ENCODE assay signal across 8 cellular contexts in genomic region chr21:37071561-37072238, GRCh38. TPM values are rescaled to one million over a fixed set of nuclear protein-coding genes. Genes with fewer than 3 reads are reported as not detected.
DNase-seq lines count a peak whose midpoint lies in the region; ATAC-seq and TF ChIP-seq lines count a peak whose summit lies in the region.

No MANE protein-coding gene starts in this region.

- H3K36me3 Mint-ChIP-seq in activated CD8-positive, alpha-beta T cell treated with anti-CD3 and anti-CD28 coated beads, Interleukin-2, amount 10 ng/mL, durations not matched to agents 7 days and 5 days (ENCODE audit: low read depth), result peaks cover 24% of the 10 kb centered on the region

- peak; percentile 74 for DNase-seq in EL
- no peak for DNase-seq in LNCaP clone FGC (ENCODE audit: low read depth)
- no peak for DNase-seq in activated CD8-positive, alpha-beta T cell treated with anti-CD3 and anti-CD28 coated beads, Interleukin-2, amount 10 ng/mL, durations not matched to agents 7 days and 5 days
- peak; percentile 74 for DNase-seq in fibroblast of the conjunctiva (ENCODE audit: low read depth)
- no peak for DNase-seq in 8988T

- CTCF ChIA-PET in activated CD8-positive, alpha-beta T cell treated with anti-CD3 and anti-CD28 coated beads, Interleukin-2, amount 10 ng/mL, durations not matched to agents 7 days and 5 days (lab: Charles Lee), result interaction anchor here (0.6 to 1.2 kb wide), 5 partner anchors 9 to 82 kb away, joined by 3 to 4 read pairs (median 3); no protein-coding TSS in a partner anchor

- H3K4me3 ChIP-seq in LNCaP clone FGC (ENCODE audit: low read depth, low read length), result peak overlapping the region; percentile 93
- H3K4me3 ChIP-seq in neuron (ENCODE audit: low read length), result peak overlapping the region; percentile 73

- no peaks in the 10 kb centered on the region for H3K27me3 Mint-ChIP-seq in activated CD8-positive, alpha-beta T cell treated with anti-CD3 and anti-CD28 coated beads, Interleukin-2, amount 10 ng/mL, durations not matched to agents 7 days and 5 days (ENCODE audit: low read depth)

- peaks cover 34% of the 10 kb centered on the region for H3K4me1 Mint-ChIP-seq in activated CD8-positive, alpha-beta T cell treated with anti-CD3 and anti-CD28 coated beads, Interleukin-2, amount 10 ng/mL, durations not matched to agents 7 days and 5 days (ENCODE audit: low read depth)

- POLR2A ChIA-PET in activated CD8-positive, alpha-beta T cell treated with anti-CD3 and anti-CD28 coated beads, Interleukin-2, amount 10 ng/mL, durations not matched to agents 7 days and 5 days (lab: Charles Lee), result interaction anchor here (0.9 to 1.4 kb wide), 3 partner anchors 9 to 492 kb away, joined by 3 read pairs; no protein-coding TSS in a partner anchor

- H3K4me1 ChIP-seq in neuron (ENCODE audit: insufficient read depth, low read length), result peaks cover 21% of the 10 kb centered on the region

- peak overlapping the region; percentile 18 for H2AFZ ChIP-seq in neuron (ENCODE audit: low read depth, low read length)

- TF ChIP-seq CTCF in LNCaP clone FGC (IDR thresholded peaks at IDR 0.05; ENCODE audit: control insufficient read depth, extremely low read depth, insufficient read depth), result no peak

- H3K9me3 Mint-ChIP-seq in activated CD8-positive, alpha-beta T cell treated with anti-CD3 and anti-CD28 coated beads, Interleukin-2, amount 10 ng/mL, durations not matched to agents 7 days and 5 days (ENCODE audit: insufficient read depth), result no peaks in the 10 kb centered on the region

- peak overlapping the region; percentile 90 for H3K27ac Mint-ChIP-seq in activated CD8-positive, alpha-beta T cell treated with anti-CD3 and anti-CD28 coated beads, Interleukin-2, amount 10 ng/mL, durations not matched to agents 7 days and 5 days

- peak overlapping the region; percentile 66 for H3K4me3 Mint-ChIP-seq in activated CD8-positive, alpha-beta T cell treated with anti-CD3 and anti-CD28 coated beads, Interleukin-2, amount 10 ng/mL, durations not matched to agents 7 days and 5 days

- ATAC-seq in activated CD8-positive, alpha-beta T cell treated with anti-CD3 and anti-CD28 coated beads, Interleukin-2, amount 10 ng/mL, durations not matched to agents 7 days and 5 days, result no peak
- no peak for ATAC-seq in HG02798 (IDR thresholded peaks at IDR 0.05; ENCODE audit: poor library complexity, unreplicated experiment)
- ATAC-seq in HG02970 (IDR thresholded peaks at IDR 0.05; ENCODE audit: low FRiP score, unreplicated experiment), result no peak

- H3K27me3 ChIP-seq in neuron (ENCODE audit: insufficient read depth, low read length), result no peaks in the 10 kb centered on the region

- H3K9me3 ChIP-seq in neuron (ENCODE audit: low read length), result peaks cover 4% of the 10 kb centered on the region

- peaks cover 8% of the 10 kb centered on the region for H3K36me3 ChIP-seq in neuron (ENCODE audit: insufficient read depth, low read length)

RNA-seq across cellular contexts. Expression of gene PIGP, which starts 1.2 kb away (rescaled TPM):
- total RNA-seq in activated CD8-positive, alpha-beta T cell treated with anti-CD3 and anti-CD28 coated beads, Interleukin-2, amount 10 ng/mL, durations not matched to agents 7 days and 5 days, result 10 to 100 TPM; 12.0 to 15.2 TPM

RNA-seq across cellular contexts. Expression of gene TTC3, which starts 1.4 kb away (rescaled TPM):
- total RNA-seq in activated CD8-positive, alpha-beta T cell treated with anti-CD3 and anti-CD28 coated beads, Interleukin-2, amount 10 ng/mL, durations not matched to agents 7 days and 5 days, result 10 to 100 TPM; 48.3 to 49.5 TPM

Comparison
In these comparisons a context has a peak if more than half of its experiments do, and no peak if none do; other contexts are left out.
1. DNase-seq: peak in EL (single experiment) and fibroblast of the conjunctiva (single experiment); none in LNCaP clone FGC (single experiment), activated CD8-positive, alpha-beta T cell treated with anti-CD3 and anti-CD28 coated beads, Interleukin-2, amount 10 ng/mL, durations not matched to agents 7 days and 5 days (single experiment) and 8988T (single experiment).